In the genomic region with DNA sequence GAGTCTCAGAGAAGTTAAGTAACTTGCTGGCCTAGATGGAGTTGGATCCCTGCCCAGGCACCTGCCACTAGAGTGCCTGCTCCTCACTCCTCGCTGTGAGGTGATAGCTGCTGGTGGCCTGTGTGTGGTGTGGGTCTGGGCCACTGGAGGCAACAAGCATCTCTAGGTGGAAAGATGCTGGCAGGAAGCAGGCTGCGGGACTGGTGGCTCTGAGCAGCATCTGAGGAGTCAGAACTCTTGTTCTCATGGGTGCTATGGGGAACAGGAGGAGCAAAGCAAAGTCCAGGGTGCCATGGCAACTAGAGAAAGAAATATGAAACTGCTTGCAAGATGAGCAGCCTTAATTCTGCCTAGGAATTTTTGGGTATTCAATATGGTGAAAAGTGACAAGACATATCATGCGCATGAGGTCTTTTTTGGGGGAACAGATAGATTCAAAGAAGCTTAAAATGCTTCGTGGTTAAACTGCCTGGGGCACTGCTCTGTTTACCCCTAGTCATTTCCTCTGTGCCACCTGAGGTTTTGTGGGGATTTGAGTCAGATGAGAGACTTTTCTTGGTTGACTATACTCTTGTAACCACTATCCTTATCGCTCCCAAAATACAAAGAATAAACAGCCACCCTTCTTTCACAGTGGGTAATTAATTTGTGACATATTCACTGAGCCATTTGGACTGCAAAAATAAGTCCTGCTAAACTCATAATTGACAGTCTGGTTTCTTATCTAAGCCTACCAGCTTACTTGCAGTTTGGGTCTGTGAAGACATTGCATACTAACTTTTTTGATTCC, we compare ENCODE assay signal across 1 cellular context.
TF ChIP-seq lines count a peak whose summit lies in the region.

No MANE protein-coding gene starts in this region.

TF ChIP-seq in GM12878, 131 proteins besides CTCF, POLR2A, EP300 and RAD21 (continued from another document):
- TF ChIP-seq, protein P1, sequence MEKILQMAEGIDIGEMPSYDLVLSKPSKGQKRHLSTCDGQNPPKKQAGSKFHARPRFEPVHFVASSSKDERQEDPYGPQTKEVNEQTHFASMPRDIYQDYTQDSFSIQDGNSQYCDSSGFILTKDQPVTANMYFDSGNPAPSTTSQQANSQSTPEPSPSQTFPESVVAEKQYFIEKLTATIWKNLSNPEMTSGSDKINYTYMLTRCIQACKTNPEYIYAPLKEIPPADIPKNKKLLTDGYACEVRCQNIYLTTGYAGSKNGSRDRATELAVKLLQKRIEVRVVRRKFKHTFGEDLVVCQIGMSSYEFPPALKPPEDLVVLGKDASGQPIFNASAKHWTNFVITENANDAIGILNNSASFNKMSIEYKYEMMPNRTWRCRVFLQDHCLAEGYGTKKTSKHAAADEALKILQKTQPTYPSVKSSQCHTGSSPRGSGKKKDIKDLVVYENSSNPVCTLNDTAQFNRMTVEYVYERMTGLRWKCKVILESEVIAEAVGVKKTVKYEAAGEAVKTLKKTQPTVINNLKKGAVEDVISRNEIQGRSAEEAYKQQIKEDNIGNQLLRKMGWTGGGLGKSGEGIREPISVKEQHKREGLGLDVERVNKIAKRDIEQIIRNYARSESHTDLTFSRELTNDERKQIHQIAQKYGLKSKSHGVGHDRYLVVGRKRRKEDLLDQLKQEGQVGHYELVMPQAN (conservative IDR thresholded peaks at IDR 0.05), result no peak
- TF ChIP-seq BACH1 (IDR thresholded peaks at IDR 0.05; ENCODE audit: borderline replicate concordance) (no peak), MYB (IDR thresholded peaks at IDR 0.05; ENCODE audit: borderline replicate concordance, low read depth, low read length) (no peak), ATF7 (IDR thresholded peaks at IDR 0.05; ENCODE audit: low read depth) (no peak)
